15 cellular contexts compared by ENCODE assay signal in genomic region chr21:16376673-16377072, GRCh38.
"Had no signal": no experiment of that assay in that cellular context is flagged by ENCODE, and none has a peak within 500 bp of the region (broad histone marks: within the 10 kb centered on the region; RNA-seq: fewer than 3 reads in every experiment).

No MANE protein-coding gene starts in this region.

- H3K36me3 Mint-ChIP-seq: activated CD8-positive, alpha-beta memory T cell treated with anti-CD3 and anti-CD28 coated beads, Interleukin-2, amount 10 ng/mL, durations not matched to agents 7 days and 5 days; activated naive CD8-positive, alpha-beta T cell; memory B cell; stimulated activated naive B cell treated with anti-CD40 and anti-IgM and Interleukin-4, amounts not matched to agents 10 μg/mL and 1 μg/mL and 100 μg/mL, for 72 hours had no signal

- H3K27ac ChIP-seq: neural progenitor cell, pancreas, suprapubic skin had no signal

- H3K27me3 ChIP-seq: neural progenitor cell, pancreas, suprapubic skin had no signal

- H3K9me3 Mint-ChIP-seq: activated T-cell treated with anti-CD3 and anti-CD28 coated beads, Interleukin-2, amount 50 U/mL, for 24 hours; stimulated activated naive B cell treated with anti-CD40 and anti-IgM and Interleukin-4, amounts not matched to agents 10 μg/mL and 1 μg/mL and 100 μg/mL, for 72 hours; T-helper 2 cell treated with Interferon-gamma antibody and Interleukin-4, amounts not matched to agents 5 μg/mL and 100 μg/mL, for 36 hours had no signal

- H3K9ac ChIP-seq: neural progenitor cell had no signal

- H3K4me3 ChIP-seq: neural progenitor cell, pancreas, suprapubic skin had no signal

- H3K27me3 Mint-ChIP-seq: activated CD8-positive, alpha-beta memory T cell treated with anti-CD3 and anti-CD28 coated beads, Interleukin-2, amount 10 ng/mL, durations not matched to agents 7 days and 5 days; activated naive CD8-positive, alpha-beta T cell; activated T-cell treated with anti-CD3 and anti-CD28 coated beads, Interleukin-2, amount 50 U/mL, for 24 hours; memory B cell; stimulated activated naive B cell treated with anti-CD40 and anti-IgM and Interleukin-4, amounts not matched to agents 10 μg/mL and 1 μg/mL and 100 μg/mL, for 72 hours had no signal

- H3K4me3 Mint-ChIP-seq: activated CD8-positive, alpha-beta memory T cell treated with anti-CD3 and anti-CD28 coated beads, Interleukin-2, amount 10 ng/mL, durations not matched to agents 7 days and 5 days; activated naive CD8-positive, alpha-beta T cell; activated T-cell treated with anti-CD3 and anti-CD28 coated beads, Interleukin-2, amount 50 U/mL, for 24 hours; memory B cell; neural progenitor cell; stimulated activated naive B cell treated with anti-CD40 and anti-IgM and Interleukin-4, amounts not matched to agents 10 μg/mL and 1 μg/mL and 100 μg/mL, for 72 hours; T-helper 2 cell treated with Interferon-gamma antibody and Interleukin-4, amounts not matched to agents 5 μg/mL and 100 μg/mL, for 36 hours had no signal

- H3K4me1 ChIP-seq: neural progenitor cell, pancreas, suprapubic skin had no signal

- H3K4me1 Mint-ChIP-seq: activated CD8-positive, alpha-beta memory T cell treated with anti-CD3 and anti-CD28 coated beads, Interleukin-2, amount 10 ng/mL, durations not matched to agents 7 days and 5 days; memory B cell; stimulated activated naive B cell treated with anti-CD40 and anti-IgM and Interleukin-4, amounts not matched to agents 10 μg/mL and 1 μg/mL and 100 μg/mL, for 72 hours had no signal

- H3K9me3 ChIP-seq: pancreas, suprapubic skin had no signal

- DNase-seq: activated CD4-positive, alpha-beta T cell treated with anti-CD3 and anti-CD28 coated beads, Interleukin-2, amount 50 U/mL, for 4 hours; activated CD8-positive, alpha-beta memory T cell treated with anti-CD3 and anti-CD28 coated beads, Interleukin-2, amount 10 ng/mL, durations not matched to agents 7 days and 5 days; activated gamma-delta T cell; activated T-cell treated with anti-CD3 and anti-CD28 coated beads, Interleukin-2, amount 50 U/mL, for 24 hours; glutamatergic neuron; pancreas; retina; SIG-M5; stimulated activated CD4-positive, alpha-beta T cell treated with anti-CD3 and anti-CD28 coated beads, Interleukin-2, amount 100 ng/mL, for 24 hours; stimulated activated naive B cell treated with anti-CD40 and anti-IgM and Interleukin-4, amounts not matched to agents 10 μg/mL and 1 μg/mL and 100 μg/mL, for 72 hours had no signal

- H3K27ac Mint-ChIP-seq: activated CD8-positive, alpha-beta memory T cell treated with anti-CD3 and anti-CD28 coated beads, Interleukin-2, amount 10 ng/mL, durations not matched to agents 7 days and 5 days; activated naive CD8-positive, alpha-beta T cell; activated T-cell treated with anti-CD3 and anti-CD28 coated beads, Interleukin-2, amount 50 U/mL, for 24 hours; memory B cell; neural progenitor cell; stimulated activated naive B cell treated with anti-CD40 and anti-IgM and Interleukin-4, amounts not matched to agents 10 μg/mL and 1 μg/mL and 100 μg/mL, for 72 hours; T-helper 2 cell treated with Interferon-gamma antibody and Interleukin-4, amounts not matched to agents 5 μg/mL and 100 μg/mL, for 36 hours had no signal

- H3K36me3 ChIP-seq: neural progenitor cell, pancreas, suprapubic skin had no signal
